Comparison of ENCODE assay signal across 14 cellular contexts in genomic region chr3:141242722-141243092, GRCh38. TPM values are rescaled to one million over a fixed set of nuclear protein-coding genes. Genes with fewer than 3 reads are reported as not detected.
DNase-seq lines count a peak whose midpoint lies in the region; ATAC-seq and TF ChIP-seq lines count a peak whose summit lies in the region.
"Had no signal": no experiment of that assay in that cellular context is flagged by ENCODE, and none has a peak within 500 bp of the region (broad histone marks: within the 10 kb centered on the region; RNA-seq: fewer than 3 reads in every experiment).

No MANE protein-coding gene starts in this region.

- H3K4me1 Mint-ChIP-seq in activated CD8-positive, alpha-beta memory T cell treated with anti-CD3 and anti-CD28 coated beads, Interleukin-2, amount 10 ng/mL, durations not matched to agents 7 days and 5 days = peaks cover 48% of the 10 kb centered on the region
- peaks cover 58% of the 10 kb centered on the region for H3K4me1 Mint-ChIP-seq in activated naive CD8-positive, alpha-beta T cell treated with anti-CD3 and anti-CD28 coated beads, Interleukin-2, amount 50 U/mL, for 24 hours

- H3K9ac ChIP-seq in GM23248 = no peak overlapping the region
- H3K9ac ChIP-seq: BLaER1 had no signal

- WGBS in GM23248 (ENCODE audit: low coverage in 1 of 2, low lambda C conversion rate in 2 of 2, missing lambda C conversion rate in 2 of 2), 2 experiments = 93 to 98% methylated on average over 3 of the region's 3 CpGs
- 92 to 96% (median 96%) methylated on average over 3 of the region's 3 CpGs for WGBS in psoas muscle, 3 donors

- no peak for ATAC-seq in activated CD8-positive, alpha-beta memory T cell treated with anti-CD3 and anti-CD28 coated beads, Interleukin-2, amount 10 ng/mL, durations not matched to agents 7 days and 5 days
- no peak for ATAC-seq in activated naive CD8-positive, alpha-beta T cell treated with anti-CD3 and anti-CD28 coated beads, Interleukin-2, amount 50 U/mL, for 24 hours
- ATAC-seq in psoas muscle = no peak
- no peak for ATAC-seq in HG03095 (IDR thresholded peaks at IDR 0.05; ENCODE audit: unreplicated experiment)
- ATAC-seq: GM12878, pancreas had no signal

- H3K27me3 Mint-ChIP-seq in activated CD8-positive, alpha-beta memory T cell treated with anti-CD3 and anti-CD28 coated beads, Interleukin-2, amount 10 ng/mL, durations not matched to agents 7 days and 5 days = no peaks in the 10 kb centered on the region
- H3K27me3 Mint-ChIP-seq in activated naive CD8-positive, alpha-beta T cell treated with anti-CD3 and anti-CD28 coated beads, Interleukin-2, amount 50 U/mL, for 24 hours = no peaks in the 10 kb centered on the region

- H2AFZ ChIP-seq in GM23248 = no peak overlapping the region

- H3K36me3 Mint-ChIP-seq in activated CD8-positive, alpha-beta memory T cell treated with anti-CD3 and anti-CD28 coated beads, Interleukin-2, amount 10 ng/mL, durations not matched to agents 7 days and 5 days = peaks cover 32% of the 10 kb centered on the region
- H3K36me3 Mint-ChIP-seq in activated naive CD8-positive, alpha-beta T cell treated with anti-CD3 and anti-CD28 coated beads, Interleukin-2, amount 50 U/mL, for 24 hours (ENCODE audit: low read depth) = peaks cover 14% of the 10 kb centered on the region

- TF ChIP-seq CTCF in psoas muscle (IDR thresholded peaks at IDR 0.05) = no peak

- H3K4me3 ChIP-seq in GM23248 (no peak overlapping the region), psoas muscle (no peak overlapping the region)
- H3K4me3 ChIP-seq: BLaER1, GM12878, pancreas had no signal

- intact Hi-C loops in psoas muscle (cut with DNase I) = no loop called here

- no peaks in the 10 kb centered on the region for H3K9me2 ChIP-seq in GM23248 (ENCODE audit: insufficient read depth)

- peaks cover 10% of the 10 kb centered on the region; the same call in 1 of the 2 replicates for H3K79me2 ChIP-seq in GM23248 (ENCODE audit: insufficient read depth)

- no peaks in the 10 kb centered on the region for H3K9me3 Mint-ChIP-seq in activated CD8-positive, alpha-beta memory T cell treated with anti-CD3 and anti-CD28 coated beads, Interleukin-2, amount 10 ng/mL, durations not matched to agents 7 days and 5 days (ENCODE audit: low read depth)
- no peaks in the 10 kb centered on the region for H3K9me3 Mint-ChIP-seq in activated naive CD8-positive, alpha-beta T cell treated with anti-CD3 and anti-CD28 coated beads, Interleukin-2, amount 50 U/mL, for 24 hours

- H3K4me3 Mint-ChIP-seq in activated CD8-positive, alpha-beta memory T cell treated with anti-CD3 and anti-CD28 coated beads, Interleukin-2, amount 10 ng/mL, durations not matched to agents 7 days and 5 days = no peak overlapping the region
- peak overlapping the region; percentile 53 for H3K4me3 Mint-ChIP-seq in activated naive CD8-positive, alpha-beta T cell treated with anti-CD3 and anti-CD28 coated beads, Interleukin-2, amount 50 U/mL, for 24 hours

- H3K4me1 ChIP-seq in GM23248 (ENCODE audit: insufficient read depth) (peaks cover 36% of the 10 kb centered on the region), psoas muscle (peaks cover 65% of the 10 kb centered on the region)

- H3K36me3 ChIP-seq in GM23248 (ENCODE audit: low read depth) = no peaks in the 10 kb centered on the region
- H3K36me3 ChIP-seq in psoas muscle (ENCODE audit: insufficient read depth in 1 of 2, low read depth in 1 of 2) = no peaks in the 10 kb centered on the region
- H3K36me3 ChIP-seq: pancreas had no signal

- peaks cover 34% of the 10 kb centered on the region for H3F3A ChIP-seq in GM23248 (ENCODE audit: insufficient read depth)

- H3K27ac ChIP-seq in GM23248 (peak overlapping the region; percentile 63; the same call in 1 of the 2 replicates), psoas muscle (peak overlapping the region; percentile 80)
- H3K27ac ChIP-seq: BLaER1, pancreas had no signal

- peak overlapping the region; percentile 62 for H3K4me2 ChIP-seq in GM23248 (ENCODE audit: unreplicated experiment)
- H3K4me2 ChIP-seq: BLaER1 had no signal

- H3K9me3 ChIP-seq in GM23248 (ENCODE audit: low read depth) (no peaks in the 10 kb centered on the region), psoas muscle (no peaks in the 10 kb centered on the region)
- H3K9me3 ChIP-seq: BLaER1, pancreas had no signal

- CTCF ChIA-PET in activated CD8-positive, alpha-beta memory T cell treated with anti-CD3 and anti-CD28 coated beads, Interleukin-2, amount 10 ng/mL, durations not matched to agents 7 days and 5 days (lab: Charles Lee) = interaction anchor here (1.3 to 4.6 kb wide), 3 partner anchors 9 to 37 kb away, joined by 3 to 64 read pairs (median 5); partner anchors contain the start of gene PXYLP1

- peak overlapping the region; percentile 70 for H3K27ac Mint-ChIP-seq in activated CD8-positive, alpha-beta memory T cell treated with anti-CD3 and anti-CD28 coated beads, Interleukin-2, amount 10 ng/mL, durations not matched to agents 7 days and 5 days
- peak overlapping the region; percentile 78 for H3K27ac Mint-ChIP-seq in activated naive CD8-positive, alpha-beta T cell treated with anti-CD3 and anti-CD28 coated beads, Interleukin-2, amount 50 U/mL, for 24 hours

- no peaks in the 10 kb centered on the region for H4K20me1 ChIP-seq in GM23248 (ENCODE audit: insufficient read depth)

- H3K27me3 ChIP-seq in GM23248 (replicated peaks; ENCODE audit: insufficient read depth) (no peaks in the 10 kb centered on the region), psoas muscle (ENCODE audit: insufficient read depth in 3 of 3, low read length in 2 of 3) (no peaks in the 10 kb centered on the region)
- H3K27me3 ChIP-seq: BLaER1, pancreas had no signal

- in situ Hi-C loops in GM23248 (cut with MboI) = no loop called here

- no peak for DNase-seq in activated CD8-positive, alpha-beta memory T cell treated with anti-CD3 and anti-CD28 coated beads, Interleukin-2, amount 10 ng/mL, durations not matched to agents 7 days and 5 days
- no peak for DNase-seq in activated CD8-positive, alpha-beta memory T cell treated with anti-CD3 and anti-CD28 coated beads for 24 hours
- no peak for DNase-seq in GM23248
- DNase-seq in activated naive CD8-positive, alpha-beta T cell treated with anti-CD3 and anti-CD28 coated beads, Interleukin-2, amount 50 U/mL, for 24 hours = no peak
- no peak for DNase-seq in psoas muscle
- DNase-seq in effector CD8-positive, alpha-beta T cell (lab: John Stamatoyannopoulos, UW) = no peak
- no peak for DNase-seq in central memory CD4-positive, alpha-beta T cell
- DNase-seq: H7, NCI-H526, pancreas, SW 1271 had no signal

RNA-seq across cellular contexts. Expression of gene PXYLP1, which starts 11.1 kb away (rescaled TPM):
- 10 to 100 TPM; 10.3 to 18.4 TPM for total RNA-seq in activated CD8-positive, alpha-beta memory T cell treated with anti-CD3 and anti-CD28 coated beads, Interleukin-2, amount 10 ng/mL, durations not matched to agents 7 days and 5 days
- 12.5 and 15.8 TPM in 2 replicates for total RNA-seq in GM23248 (2014; rRNA removed; shearing (Covaris generic))
- 18.7 and 19.7 TPM in 2 replicates for polyA plus RNA-seq in GM23248 (2016; fragmentation: Nextera tagmentation; extraction: Ambion mirVana)
- total RNA-seq in psoas muscle = 1 to 10 TPM; 1.8 to 6.8 (median 4.0) TPM
- 1 to 10 TPM in 2 of 3 donors, under 1 TPM in 1; 0.83 to 1.1 (median 1.1) TPM for polyA plus RNA-seq in psoas muscle
